18 cellular contexts compared by ENCODE assay signal in genomic region chr3:100503450-100503849, GRCh38.
DNase-seq lines count a peak whose midpoint lies in the region; ATAC-seq, FAIRE-seq and TF ChIP-seq lines count a peak whose summit lies in the region.
"Had no signal": no experiment of that assay in that cellular context is flagged by ENCODE, and none has a peak within 500 bp of the region (broad histone marks: within the 10 kb centered on the region; RNA-seq: fewer than 3 reads in every experiment).

No MANE protein-coding gene starts in this region.

- ATAC-seq in GM18505 (IDR thresholded peaks at IDR 0.05; ENCODE audit: unreplicated experiment) (peak; percentile 58), HG03442 (IDR thresholded peaks at IDR 0.05; ENCODE audit: unreplicated experiment) (peak; percentile 64), HG03439 (IDR thresholded peaks at IDR 0.05; ENCODE audit: unreplicated experiment) (no peak)
- ATAC-seq: GM23338, Right ventricle myocardium inferior had no signal

- in situ Hi-C loops in GM13976 (cut with MboI; ENCODE audit: low sequenced_read_pairs, unreplicated experiment): no loop called here

- no peak overlapping the region for H3K4me3 ChIP-seq in coronary artery
- H3K4me3 ChIP-seq: GM23338 had no signal

- TF ChIP-seq CTCF in GM13976 (IDR thresholded peaks at IDR 0.05; ENCODE audit: borderline replicate concordance, control extremely low read depth, extremely low read depth, insufficient read depth, missing control alignments): no peak
- no peak for TF ChIP-seq CTCF in coronary artery (IDR thresholded peaks at IDR 0.05)

- TF ChIP-seq POLR2A in GM18505 (IDR thresholded peaks at IDR 0.05; ENCODE audit: borderline replicate concordance, extremely low read depth, insufficient read depth, insufficient read length): no peak

- H3K27ac ChIP-seq in coronary artery: no peak overlapping the region
- H3K27ac ChIP-seq: HL-60 had no signal

- FAIRE-seq in GM19239 (lab: Jason Lieb, UNC): peak; percentile 21

- DNase-seq in GM19239 (ENCODE audit: insufficient read length, low spot score) (no peak), SKM-1 treated with dmso at 0.1 percent for 144 hours (lab: John Stamatoyannopoulos, UW; ENCODE audit: unreplicated experiment) (peak; percentile 47), GM13976 (ENCODE audit: low spot score) (no peak), coronary artery (ENCODE audit: low spot score) (no peak), DMS114 treated with DMSO at 0.1 percent for 48 hours (lab: John Stamatoyannopoulos, UW; ENCODE audit: unreplicated experiment) (no peak)
- DNase-seq: DMS153, EL, NCI-H1092, NCI-H1694, NCI-H2107, NCI-H345, NCI-H526 treated with DMSO at 0.1 percent for 48 hours had no signal
